Comparison of ENCODE assay signal across 8 cellular contexts in the genomic region with DNA sequence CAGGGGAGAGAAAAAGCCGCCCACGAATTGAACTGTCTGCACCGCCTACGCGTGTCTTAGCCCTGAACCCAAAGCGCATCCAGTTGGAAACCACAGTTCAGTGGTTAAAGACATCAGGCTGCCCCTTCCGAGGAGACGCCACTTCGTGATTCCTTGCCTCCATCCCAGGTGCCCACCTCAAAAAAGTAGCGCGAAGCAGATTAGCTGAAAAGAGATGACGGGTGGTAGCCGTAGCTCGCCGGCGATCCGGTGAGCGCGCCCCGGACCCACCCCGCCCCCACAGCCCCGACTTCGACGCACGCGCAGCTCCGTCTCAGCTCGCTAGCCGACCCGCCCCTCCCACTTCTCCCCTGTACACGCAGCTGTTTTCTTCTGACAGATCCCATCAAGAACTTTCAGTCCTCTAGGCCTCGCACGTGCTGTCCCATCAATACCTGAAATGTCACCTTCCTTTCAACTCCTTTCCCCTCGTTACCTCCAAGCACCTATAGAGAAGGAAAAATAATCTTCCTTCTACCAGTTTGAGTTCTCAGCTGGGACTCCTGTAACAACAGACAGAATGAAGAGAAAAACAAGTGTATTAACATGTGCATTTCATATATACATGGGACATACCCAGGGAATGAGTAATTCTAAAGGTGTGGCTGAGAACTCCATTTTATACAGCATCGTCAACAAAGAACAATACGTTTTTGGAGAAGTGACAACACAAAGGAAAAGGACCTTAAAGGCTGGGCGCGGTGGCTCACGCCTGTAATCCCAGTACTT. TPM values are rescaled to one million over a fixed set of nuclear protein-coding genes. Genes with fewer than 3 reads are reported as not detected.
DNase-seq lines count a peak whose midpoint lies in the region; ATAC-seq, FAIRE-seq and TF ChIP-seq lines count a peak whose summit lies in the region.

No MANE protein-coding gene starts in this region.

- peak overlapping the region; percentile 83 for H3K27ac ChIP-seq in astrocyte (ENCODE audit: low read depth, low read length)
- H3K27ac ChIP-seq in hepatocyte = peak overlapping the region; percentile 87
- peak overlapping the region; percentile 98 for H3K27ac ChIP-seq in vagina

- 6% methylated on average over 33 of the region's 39 CpGs for WGBS in hepatocyte (ENCODE audit: low lambda C conversion rate, missing lambda C conversion rate)

- H3K79me2 ChIP-seq in astrocyte (ENCODE audit: insufficient read depth, low read length) (no peaks in the 10 kb centered on the region), hepatocyte (no peaks in the 10 kb centered on the region)

- TF ChIP-seq CTCF in GM12864 (IDR thresholded peaks at IDR 0.05; ENCODE audit: low read depth, low read length, missing control alignments) (no peak), astrocyte (IDR thresholded peaks at IDR 0.05; ENCODE audit: insufficient read depth, low read depth, low read length) (no peak), hepatocyte (IDR thresholded peaks at IDR 0.05; ENCODE audit: poor library complexity) (no peak), vagina (IDR thresholded peaks at IDR 0.05) (no peak)

- peaks cover 9% of the 10 kb centered on the region for H3K27me3 Mint-ChIP-seq in T-helper 2 cell treated with Interferon-gamma antibody and Interleukin-4, amounts not matched to agents 5 μg/mL and 100 μg/mL, for 36 hours (ENCODE audit: low read depth)
- no peaks in the 10 kb centered on the region for H3K27me3 Mint-ChIP-seq in astrocyte (ENCODE audit: low read depth, unreplicated experiment)

- no peaks in the 10 kb centered on the region for H3K36me3 Mint-ChIP-seq in T-helper 2 cell treated with Interferon-gamma antibody and Interleukin-4, amounts not matched to agents 5 μg/mL and 100 μg/mL, for 36 hours (ENCODE audit: low read depth)
- no peaks in the 10 kb centered on the region for H3K36me3 Mint-ChIP-seq in astrocyte (ENCODE audit: low read depth, unreplicated experiment)

- H3K4me3 ChIP-seq in GM12864 (ENCODE audit: low read depth, low read length) (peak overlapping the region; percentile 72), astrocyte (ENCODE audit: insufficient read depth, low read depth, low read length) (peak overlapping the region; percentile 87), hepatocyte (peak overlapping the region; percentile 87), vagina (peak overlapping the region; percentile 68 to 83)

- peak overlapping the region; percentile 86 for H3K27ac Mint-ChIP-seq in T-helper 2 cell treated with Interferon-gamma antibody and Interleukin-4, amounts not matched to agents 5 μg/mL and 100 μg/mL, for 36 hours
- H3K27ac Mint-ChIP-seq in astrocyte (ENCODE audit: unreplicated experiment) = peak overlapping the region; percentile 98

- H3K9me3 ChIP-seq in astrocyte (ENCODE audit: insufficient read depth, low read depth, low read length) (no peaks in the 10 kb centered on the region), hepatocyte (ENCODE audit: low read depth) (no peaks in the 10 kb centered on the region), vagina (no peaks in the 10 kb centered on the region)

- no peaks in the 10 kb centered on the region for H4K20me1 ChIP-seq in astrocyte (ENCODE audit: insufficient read depth, low read length)
- no peaks in the 10 kb centered on the region for H4K20me1 ChIP-seq in hepatocyte (ENCODE audit: insufficient read depth, poor library complexity, severe bottlenecking)

- H3K27me3 ChIP-seq in astrocyte (ENCODE audit: insufficient read depth, low read length) (no peaks in the 10 kb centered on the region), hepatocyte (no peaks in the 10 kb centered on the region), vagina (no peaks in the 10 kb centered on the region)

- peak overlapping the region; percentile 87 for H3K4me3 Mint-ChIP-seq in T-helper 2 cell treated with Interferon-gamma antibody and Interleukin-4, amounts not matched to agents 5 μg/mL and 100 μg/mL, for 36 hours
- peak overlapping the region; percentile 97 for H3K4me3 Mint-ChIP-seq in astrocyte (ENCODE audit: unreplicated experiment)

- intact Hi-C loops in vagina (cut with DNase I) = loop anchor here (10.0 kb wide), 1 partner anchor 54 kb away; the partner anchor contains the start of gene OSBP

- peak in 1 of 2 donors; percentile 26 for TF ChIP-seq POLR2A in vagina (IDR thresholded peaks at IDR 0.05)

- peak overlapping the region; percentile 87 for H3K9ac ChIP-seq in astrocyte (ENCODE audit: low read length)

- peaks cover 35% of the 10 kb centered on the region for H3K4me1 Mint-ChIP-seq in T-helper 2 cell treated with Interferon-gamma antibody and Interleukin-4, amounts not matched to agents 5 μg/mL and 100 μg/mL, for 36 hours (ENCODE audit: low read depth)
- peaks cover 4% of the 10 kb centered on the region for H3K4me1 Mint-ChIP-seq in astrocyte (ENCODE audit: low read depth, unreplicated experiment)

- H3K9me2 ChIP-seq in hepatocyte (replicated peaks; ENCODE audit: insufficient read depth) = no peaks in the 10 kb centered on the region

- ATAC-seq in HG02678 (IDR thresholded peaks at IDR 0.05; ENCODE audit: unreplicated experiment) = peak; percentile 52

- no peak for FAIRE-seq in astrocyte (lab: Jason Lieb, UNC)

- peaks cover 4% of the 10 kb centered on the region for H3K4me1 ChIP-seq in astrocyte (ENCODE audit: insufficient read depth, low read length)
- no peaks in the 10 kb centered on the region for H3K4me1 ChIP-seq in hepatocyte (ENCODE audit: insufficient read depth)
- peaks cover 21% of the 10 kb centered on the region for H3K4me1 ChIP-seq in vagina

- H3K36me3 ChIP-seq in astrocyte (ENCODE audit: insufficient read depth, low read length) (no peaks in the 10 kb centered on the region), hepatocyte (replicated peaks; ENCODE audit: insufficient read depth, low read depth) (no peaks in the 10 kb centered on the region), vagina (no peaks in the 10 kb centered on the region)

- peak overlapping the region; percentile 90 for H2AFZ ChIP-seq in astrocyte (ENCODE audit: low read depth, low read length)
- peak overlapping the region; percentile 96 for H2AFZ ChIP-seq in hepatocyte

- DNase-seq in GM12864 (ENCODE audit: low read depth) (peak; percentile 68), NCI-H1436 treated with DMSO at 0.1 percent for 48 hours (lab: John Stamatoyannopoulos, UW) (peak; percentile 22), astrocyte (ENCODE audit: low read depth) (peak; percentile 72), hepatocyte (ENCODE audit: low spot score) (peak; percentile 94), retina (peak; percentile 87), vagina (ENCODE audit: extremely low spot score in 2 of 2) (no peak)
- DNase-seq in T-helper 2 cell treated with Interferon-gamma antibody and Interleukin-4, amounts not matched to agents 5 μg/mL and 100 μg/mL, for 36 hours (ENCODE audit: low spot score) = peak; percentile 73

- H3K4me2 ChIP-seq in astrocyte (ENCODE audit: low read length) = peak overlapping the region; percentile 93
- peak overlapping the region; percentile 79 for H3K4me2 ChIP-seq in hepatocyte

- H3K9me3 Mint-ChIP-seq in T-helper 2 cell treated with Interferon-gamma antibody and Interleukin-4, amounts not matched to agents 5 μg/mL and 100 μg/mL, for 36 hours = no peaks in the 10 kb centered on the region
- no peaks in the 10 kb centered on the region for H3K9me3 Mint-ChIP-seq in astrocyte (ENCODE audit: unreplicated experiment)

RNA-seq across cellular contexts. Expression of gene OR4D9, which starts 49.5 kb away (rescaled TPM):
- total RNA-seq in astrocyte (not detected in 2 replicates), hepatocyte (not detected in 2 replicates), vagina (not detected)
- not detected in 2 replicates for polyA plus RNA-seq in hepatocyte

RNA-seq across cellular contexts. Expression of gene OSBP, which starts 54.7 kb away (rescaled TPM):
- total RNA-seq in astrocyte (48.6 and 52.0 TPM in 2 replicates), hepatocyte (40.0 and 43.8 TPM in 2 replicates), vagina (40.5 TPM)
- polyA plus RNA-seq in hepatocyte = 28.6 and 33.0 TPM in 2 replicates

RNA-seq across cellular contexts. Expression of gene OR4D11, which starts 57.5 kb away (rescaled TPM):
- total RNA-seq in astrocyte (not detected in 2 replicates), hepatocyte (not detected in 2 replicates), vagina (not detected)
- not detected in 2 replicates for polyA plus RNA-seq in hepatocyte

Comparison
In these comparisons a context has a peak if more than half of its experiments do, and no peak if none do; other contexts are left out.
1. DNase-seq: peak in GM12864 (single experiment), NCI-H1436 treated with DMSO at 0.1 percent for 48 hours (single experiment), T-helper 2 cell treated with Interferon-gamma antibody and Interleukin-4, amounts not matched to agents 5 μg/mL and 100 μg/mL, for 36 hours (single experiment), astrocyte (single experiment), hepatocyte (single experiment) and retina (single experiment); none in vagina (0 of 2).
2. Peak in every context shown above with its lines, with median percentiles within 50 percentile points of each other: H3K4me3 ChIP-seq and H3K27ac ChIP-seq.